In the genomic region with DNA sequence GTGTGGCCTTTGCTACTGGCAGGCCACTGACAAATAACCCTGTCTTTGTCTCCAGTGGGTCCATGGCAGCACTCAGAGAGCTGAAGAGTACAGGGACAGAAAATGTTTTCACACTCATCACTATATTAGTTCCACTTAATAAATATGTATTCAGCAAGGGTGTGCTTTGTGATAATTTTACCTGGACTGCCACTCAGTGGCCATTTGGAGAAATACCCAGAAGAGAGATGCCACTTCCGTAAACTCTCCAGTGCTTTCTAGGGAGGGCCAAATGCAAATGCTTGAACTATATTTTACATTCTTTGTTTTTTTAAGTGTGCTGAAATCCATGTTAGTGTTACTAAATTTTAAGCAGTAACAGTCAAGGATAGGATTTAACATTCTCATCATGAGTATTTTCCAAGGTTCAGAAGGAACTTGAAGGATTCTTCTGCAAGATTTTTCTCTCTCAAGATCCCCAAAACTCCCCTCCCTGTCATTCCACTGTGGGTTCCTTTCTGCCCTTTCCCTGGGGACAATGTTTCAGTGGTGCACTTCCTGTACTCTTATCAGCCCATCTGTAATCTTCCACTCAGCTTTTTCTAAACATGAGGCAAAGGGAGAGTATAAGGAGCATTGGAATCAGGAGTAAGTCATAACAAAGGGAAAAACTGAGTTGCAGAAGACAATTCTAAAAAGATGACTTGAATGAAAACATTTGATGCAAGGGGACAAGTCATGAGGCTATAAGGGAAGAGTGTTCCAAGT, we compare ENCODE assay signal across 8 cellular contexts. TPM values are rescaled to one million over a fixed set of nuclear protein-coding genes. Genes with fewer than 3 reads are reported as not detected.
DNase-seq lines count a peak whose midpoint lies in the region; ATAC-seq and TF ChIP-seq lines count a peak whose summit lies in the region.

No MANE protein-coding gene starts in this region.

- H3K27ac ChIP-seq in Panc1 (ENCODE audit: low read length): no peak overlapping the region

- BruUV-seq in Panc1 (replicated peaks; lab: Mats Ljungman, UMichigan): no TSS peak

- H3K27me3 ChIP-seq in Panc1 (ENCODE audit: control insufficient read depth, insufficient read depth, low read length): no peaks in the 10 kb centered on the region

- CTCF ChIA-PET in Panc1 (lab: Charles Lee): no interaction called here

- no peak overlapping the region for H3K27ac Mint-ChIP-seq in stimulated activated effector memory CD8-positive, alpha-beta T cell treated with anti-CD3 and anti-CD28 coated beads, Interleukin-12 subunit alpha, Interleukin-12 subunit beta, amount 100 ng/mL, for 72 hours

- H3K4me3 Mint-ChIP-seq in stimulated activated effector memory CD8-positive, alpha-beta T cell treated with anti-CD3 and anti-CD28 coated beads, Interleukin-12 subunit alpha, Interleukin-12 subunit beta, amount 100 ng/mL, for 72 hours: no peak overlapping the region

- no peaks in the 10 kb centered on the region for H3K36me3 Mint-ChIP-seq in stimulated activated effector memory CD8-positive, alpha-beta T cell treated with anti-CD3 and anti-CD28 coated beads, Interleukin-12 subunit alpha, Interleukin-12 subunit beta, amount 100 ng/mL, for 72 hours

- in situ Hi-C loops in Panc1 (cut with HindIII; ENCODE audit: low pct_unique_long_range_greater_than_20kb, low sequenced_read_pairs): no loop called here

- POLR2A ChIA-PET in Panc1 (lab: Charles Lee): no interaction called here

- intact Hi-C loops in Panc1 (cut with micrococcal nuclease; ENCODE audit: unreplicated experiment): loop anchor here (2.0 to 5.0 kb wide), 2 partner anchors 197 to 535 kb away; no protein-coding TSS in a partner anchor

- TF ChIP-seq CTCF in Panc1 (IDR thresholded peaks at IDR 0.05): peak; percentile 66

- H3K9me3 ChIP-seq in Panc1 (ENCODE audit: control insufficient read depth, insufficient read depth, low read depth, low read length): no peaks in the 10 kb centered on the region

- ATAC-seq in GM21619 (IDR thresholded peaks at IDR 0.05; ENCODE audit: unreplicated experiment): peak; percentile 64
- ATAC-seq in Panc1: peak; percentile 74; the same call in 1 of the 2 replicates
- no peak for ATAC-seq in HG03457 (IDR thresholded peaks at IDR 0.05; ENCODE audit: unreplicated experiment)
- ATAC-seq in stimulated activated effector memory CD8-positive, alpha-beta T cell treated with anti-CD3 and anti-CD28 coated beads, Interleukin-12 subunit alpha, Interleukin-12 subunit beta, amount 100 ng/mL, for 72 hours: no peak

- H3K4me1 ChIP-seq in Panc1 (ENCODE audit: control insufficient read depth, insufficient read depth, low read length): no peaks in the 10 kb centered on the region

- H3K9me3 Mint-ChIP-seq in stimulated activated effector memory CD8-positive, alpha-beta T cell treated with anti-CD3 and anti-CD28 coated beads, Interleukin-12 subunit alpha, Interleukin-12 subunit beta, amount 100 ng/mL, for 72 hours: no peaks in the 10 kb centered on the region

- H3K4me3 ChIP-seq in Panc1 (ENCODE audit: low read depth in 2 of 2, low read length in 2 of 2): no peak overlapping the region

- no peaks in the 10 kb centered on the region for H3K36me3 ChIP-seq in Panc1 (ENCODE audit: control insufficient read depth, insufficient read depth, low read length)

- DNase-seq in COLO829 (ENCODE audit: low spot score): peak; percentile 8
- DNase-seq in Panc1 (ENCODE audit: low read depth, low spot score): no peak
- DNase-seq in iPS-NIHi7 (ENCODE audit: extremely low spot score): peak; percentile 56
- DNase-seq in GM19238 (ENCODE audit: insufficient read length, low spot score): no peak
- DNase-seq in activated effector memory CD4-positive, alpha-beta T cell treated with Interleukin-2 at 50 U/mL for 16 hours: no peak
- DNase-seq in stimulated activated effector memory CD8-positive, alpha-beta T cell treated with anti-CD3 and anti-CD28 coated beads, Interleukin-12 subunit alpha, Interleukin-12 subunit beta, amount 100 ng/mL, for 72 hours (ENCODE audit: low spot score in 2 of 2): no peak

- no peaks in the 10 kb centered on the region for H3K4me1 Mint-ChIP-seq in stimulated activated effector memory CD8-positive, alpha-beta T cell treated with anti-CD3 and anti-CD28 coated beads, Interleukin-12 subunit alpha, Interleukin-12 subunit beta, amount 100 ng/mL, for 72 hours

RNA-seq across cellular contexts. Expression of gene TFDP3, which starts 46.0 kb away (rescaled TPM):
- not detected for total RNA-seq in Panc1 (2021; ENCODE audit: unreplicated experiment)
- not detected for polyA plus RNA-seq in Panc1 (2012; ENCODE audit: insufficient read length)

Comparison
In these comparisons a context has a peak if more than half of its experiments do, and no peak if none do; other contexts are left out.
1. DNase-seq: peak in COLO829 (single experiment) and iPS-NIHi7 (single experiment); none in Panc1 (single experiment), GM19238 (single experiment), activated effector memory CD4-positive, alpha-beta T cell treated with Interleukin-2 at 50 U/mL for 16 hours (single experiment) and stimulated activated effector memory CD8-positive, alpha-beta T cell treated with anti-CD3 and anti-CD28 coated beads, Interleukin-12 subunit alpha, Interleukin-12 subunit beta, amount 100 ng/mL, for 72 hours (0 of 2).
2. ATAC-seq: peak in GM21619 (single experiment) and Panc1 (single experiment); none in HG03457 (single experiment) and stimulated activated effector memory CD8-positive, alpha-beta T cell treated with anti-CD3 and anti-CD28 coated beads, Interleukin-12 subunit alpha, Interleukin-12 subunit beta, amount 100 ng/mL, for 72 hours (single experiment).